Comparison of ENCODE assay signal across 12 cellular contexts in genomic region chr9:132582276-132582785, GRCh38. TPM values are rescaled to one million over a fixed set of nuclear protein-coding genes. Genes with fewer than 3 reads are reported as not detected.
DNase-seq lines count a peak whose midpoint lies in the region; ATAC-seq and TF ChIP-seq lines count a peak whose summit lies in the region.
"Had no signal": no experiment of that assay in that cellular context is flagged by ENCODE, and none has a peak within 500 bp of the region (broad histone marks: within the 10 kb centered on the region; RNA-seq: fewer than 3 reads in every experiment).

BARHL1 (plus strand) TSS chr9:132582606; CDS start chr9:132582798, 192 bp downstream.

- H2AK9ac ChIP-seq in IMR-90 (replicated peaks; ENCODE audit: low read depth, low read length, poor library complexity): no peak within 1 kb of the TSS

- no peak for TF ChIP-seq RAD21 in IMR-90 (IDR thresholded peaks at IDR 0.05; ENCODE audit: low read length)

- peaks cover 5% of the 10 kb centered on the region for H3K36me3 Mint-ChIP-seq in natural killer cell treated with Interleukin-12 subunit alpha and Interleukin-12 subunit beta and Interleukin-15 and Interleukin-18, amount 100 ng/mL, for 72 hours

- H3K4me3 ChIP-seq in BJ (ENCODE audit: low read depth, low read length) (peak within 1 kb of the TSS; percentile 0; the same call in 1 of the 2 replicates), IMR-90 (ENCODE audit: insufficient read depth, low read depth, low read length) (peak within 1 kb of the TSS; percentile 14; the same call in 1 of the 2 replicates), colonic mucosa (peak within 1 kb of the TSS; percentile 10)

- TF ChIP-seq CTCF in BJ (IDR thresholded peaks at IDR 0.05; ENCODE audit: insufficient read depth, low read depth, low read length) (no peak), IMR-90 (conservative IDR thresholded peaks at IDR 0.05; ENCODE audit: low read depth, low read length) (no peak), colonic mucosa (IDR thresholded peaks at IDR 0.05) (no peak)

- no peaks in the 10 kb centered on the region; the same call in 1 of the 2 replicates for H3K9me1 ChIP-seq in IMR-90 (ENCODE audit: insufficient read depth, low read length)

- no peak within 1 kb of the TSS for H2AK5ac ChIP-seq in IMR-90 (ENCODE audit: low read depth, low read length)

- H3K27ac ChIP-seq in IMR-90 (ENCODE audit: insufficient read depth, low read length) (no peak within 1 kb of the TSS), colonic mucosa (no peak within 1 kb of the TSS)

- no peak within 1 kb of the TSS for H2BK20ac ChIP-seq in IMR-90 (ENCODE audit: low read depth, low read length)

- DNase-seq in BJ (ENCODE audit: low read depth) (no peak), IMR-90 (no peak), colonic mucosa (no peak), HuH-7.5 (ENCODE audit: low spot score) (no peak), NCI-H226 (no peak)
- no peak for DNase-seq in natural killer cell treated with Interleukin-12 subunit alpha and Interleukin-12 subunit beta and Interleukin-15 and Interleukin-18, amount 100 ng/mL, for 72 hours (ENCODE audit: low spot score)
- DNase-seq: NCI-H1105 had no signal

- no peak within 1 kb of the TSS for H2AFZ ChIP-seq in IMR-90 (replicated peaks; ENCODE audit: low read length, poor library complexity)

- peaks cover 42 to 59% of the 10 kb centered on the region in 2 donors for H3K27me3 Mint-ChIP-seq in natural killer cell treated with Interleukin-12 subunit alpha and Interleukin-12 subunit beta and Interleukin-15 and Interleukin-18, amount 100 ng/mL, for 72 hours

- no peak within 1 kb of the TSS for H3K27ac Mint-ChIP-seq in natural killer cell treated with Interleukin-12 subunit alpha and Interleukin-12 subunit beta and Interleukin-15 and Interleukin-18, amount 100 ng/mL, for 72 hours

- 1% methylated on average over 15 of the region's 36 CpGs; no CpG with 5 or more reads in 1 of the 2 experiments for WGBS in IMR-90 (ENCODE audit: extremely low coverage in 2 of 2, insufficient read length in 1 of 2), 2 experiments

- H3K14ac ChIP-seq in IMR-90 (replicated peaks; ENCODE audit: low read depth, low read length): no peak within 1 kb of the TSS

- no peak within 1 kb of the TSS for H3K4ac ChIP-seq in IMR-90 (ENCODE audit: low read depth, low read length)

- H2BK15ac ChIP-seq in IMR-90 (ENCODE audit: low read depth, low read length): no peak within 1 kb of the TSS

- H3K9ac ChIP-seq in IMR-90 (ENCODE audit: low read depth, low read length) (no peak within 1 kb of the TSS), colonic mucosa (ENCODE audit: low read depth in 2 of 2, low read length in 2 of 2) (no peak within 1 kb of the TSS)

- POLR2A ChIA-PET in BJ (lab: Charles Lee): no interaction called here
- POLR2A ChIA-PET in IMR-90 (lab: Charles Lee; ENCODE audit: unreplicated experiment): no interaction called here

- H4K91ac ChIP-seq in IMR-90 (ENCODE audit: insufficient read depth, low read depth, low read length): no peak within 1 kb of the TSS

- H3K4me1 ChIP-seq in IMR-90 (ENCODE audit: control insufficient read depth, insufficient read depth, low read length) (no peaks in the 10 kb centered on the region), colonic mucosa (no peaks in the 10 kb centered on the region)

- H3K36me3 ChIP-seq in BJ (ENCODE audit: control insufficient read depth, insufficient read depth, low read length) (no peaks in the 10 kb centered on the region), IMR-90 (ENCODE audit: control insufficient read depth, insufficient read depth, low read length) (no peaks in the 10 kb centered on the region), colonic mucosa (no peaks in the 10 kb centered on the region)

- no TSS peak for BruUV-seq in IMR-90 (replicated peaks; lab: Mats Ljungman, UMichigan)

- H3K18ac ChIP-seq in IMR-90 (ENCODE audit: low read depth, low read length): no peak within 1 kb of the TSS

- no peak within 1 kb of the TSS for H2BK120ac ChIP-seq in IMR-90 (ENCODE audit: low read depth, low read length)

- H4K5ac ChIP-seq in IMR-90 (ENCODE audit: low read depth, low read length): no peak within 1 kb of the TSS

- no peak within 1 kb of the TSS for H3K23ac ChIP-seq in IMR-90 (ENCODE audit: low read depth, low read length)

- peaks cover 45% of the 10 kb centered on the region for H4K20me1 ChIP-seq in IMR-90 (ENCODE audit: insufficient read depth, low read length)

- H3K4me2 ChIP-seq in IMR-90 (ENCODE audit: low read depth, low read length): peak within 1 kb of the TSS; percentile 47

- no peak for TF ChIP-seq POLR2A in IMR-90 (IDR thresholded peaks at IDR 0.05; ENCODE audit: low read depth, low read length)

- H3K79me1 ChIP-seq in IMR-90 (ENCODE audit: low read depth in 1 of 2, low read length in 2 of 2): no peaks in the 10 kb centered on the region

- H2BK5ac ChIP-seq in IMR-90 (ENCODE audit: low read depth, low read length, poor library complexity, severe bottlenecking): no peak within 1 kb of the TSS

- peaks cover 13 to 15% of the 10 kb centered on the region in 2 donors for H3K4me1 Mint-ChIP-seq in natural killer cell treated with Interleukin-12 subunit alpha and Interleukin-12 subunit beta and Interleukin-15 and Interleukin-18, amount 100 ng/mL, for 72 hours (ENCODE audit: low read depth in 2 of 2)

- no peak within 1 kb of the TSS for H3K56ac ChIP-seq in IMR-90 (ENCODE audit: extremely low read depth, insufficient read depth, low read length)

- ATAC-seq in IMR-90 (ENCODE audit: low read depth) (no peak), GM21528 (IDR thresholded peaks at IDR 0.05; ENCODE audit: low FRiP score, unreplicated experiment) (no peak), HG03159 (IDR thresholded peaks at IDR 0.05; ENCODE audit: unreplicated experiment) (no peak)
- no peak for ATAC-seq in natural killer cell treated with Interleukin-12 subunit alpha and Interleukin-12 subunit beta and Interleukin-15 and Interleukin-18, amount 100 ng/mL, for 72 hours

- H3K9me3 Mint-ChIP-seq in natural killer cell treated with Interleukin-12 subunit alpha and Interleukin-12 subunit beta and Interleukin-15 and Interleukin-18, amount 100 ng/mL, for 72 hours: no peaks in the 10 kb centered on the region

- in situ Hi-C loops in IMR-90 (cut with MboI; ENCODE audit: low sequenced_read_pairs): no loop called here

- peak within 1 kb of the TSS; percentile 70 for H3K4me3 Mint-ChIP-seq in natural killer cell treated with Interleukin-12 subunit alpha and Interleukin-12 subunit beta and Interleukin-15 and Interleukin-18, amount 100 ng/mL, for 72 hours

- CTCF ChIA-PET in BJ (lab: Yijun Ruan, JAX): interaction anchor here (0.6 kb wide), 1 partner anchor 86 kb away, joined by 4 read pairs; no protein-coding TSS in a partner anchor
- CTCF ChIA-PET in IMR-90 (lab: Yijun Ruan, JAX): interaction anchor here (0.7 kb wide), 1 partner anchor 592 kb away, joined by 4 read pairs; no protein-coding TSS in a partner anchor

- H4K8ac ChIP-seq in IMR-90 (ENCODE audit: low read depth in 2 of 2, low read length in 2 of 2): no peak within 1 kb of the TSS

- H3K27me3 ChIP-seq in BJ (ENCODE audit: control insufficient read depth, insufficient read depth, low read length): peaks cover 81% of the 10 kb centered on the region
- H3K27me3 ChIP-seq in IMR-90 (ENCODE audit: control insufficient read depth, insufficient read depth, low read length): peaks cover 96% of the 10 kb centered on the region
- H3K27me3 ChIP-seq in colonic mucosa: peaks cover 96% of the 10 kb centered on the region

- intact Hi-C loops in IMR-90 (cut with micrococcal nuclease) (no loop called here), colonic mucosa (cut with DNase I) (no loop called here)

- dilution Hi-C loops in IMR-90 (cut with HindIII; ENCODE audit: low sequenced_read_pairs, unreplicated experiment): no loop called here

- H3K9me3 ChIP-seq in IMR-90 (ENCODE audit: control insufficient read depth, insufficient read depth, low read length): peaks cover 2% of the 10 kb centered on the region
- H3K9me3 ChIP-seq in colonic mucosa: no peaks in the 10 kb centered on the region

TF ChIP-seq in IMR-90, 13 proteins besides CTCF, POLR2A, EP300 and RAD21:
- TF ChIP-seq FOS (IDR thresholded peaks at IDR 0.05; ENCODE audit: low read depth, low read length): no peak
- no peak for TF ChIP-seq SMC3 (IDR thresholded peaks at IDR 0.05; ENCODE audit: low read depth, low read length)
- no peak for TF ChIP-seq USF2 (IDR thresholded peaks at IDR 0.05; ENCODE audit: low read depth, low read length)

RNA-seq across cellular contexts. Expression of gene BARHL1, which starts in this region (rescaled TPM):
- polyA plus RNA-seq in BJ (2011; rRNA removed): not detected in 2 replicates
- not detected in 2 replicates for polyA minus RNA-seq in BJ (2011; rRNA and poly(A)+ RNA removed)
- total RNA-seq in IMR-90 (2012; rRNA removed): not detected in 2 replicates
- not detected in 2 replicates for polyA plus RNA-seq in IMR-90 (2012; rRNA removed)
- not detected in 2 replicates for polyA plus RNA-seq in IMR-90 (2012; cell fraction: cytosol; rRNA removed)
- not detected in 2 replicates for polyA plus RNA-seq in IMR-90 (2012; cell fraction: nucleus; rRNA removed; ENCODE audit: low replicate concordance)
- total RNA-seq in colonic mucosa: not detected
- total RNA-seq in natural killer cell treated with Interleukin-12 subunit alpha and Interleukin-12 subunit beta and Interleukin-15 and Interleukin-18, amount 100 ng/mL, for 72 hours: not detected
- total RNA-seq: omental fat pad; subcutaneous adipose tissue; T-helper 2 cell treated with Interferon-gamma antibody and Interleukin-4, amounts not matched to agents 100 ng/mL and 5 ng/mL, for 36 hours had no signal
